In the genomic region with DNA sequence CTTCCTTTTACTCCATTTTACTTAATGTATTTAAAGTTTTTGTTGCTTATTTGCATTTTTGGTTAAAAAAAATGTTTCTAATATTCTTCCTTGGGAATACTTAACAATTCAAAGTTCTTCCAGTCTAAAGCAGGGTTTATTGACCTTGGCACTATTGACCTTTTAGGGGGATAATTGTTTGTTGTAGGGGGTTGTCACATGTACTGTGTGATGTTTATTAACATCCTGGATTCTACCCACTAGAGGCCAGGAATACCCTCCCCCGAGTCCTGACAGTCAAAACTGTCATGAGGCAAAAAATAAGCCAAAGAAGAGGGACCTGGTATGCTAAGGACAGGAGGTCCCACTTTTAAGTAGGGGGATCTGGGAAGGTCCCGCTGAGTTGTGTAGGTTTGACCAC, we compare ENCODE assay signal across 29 cellular contexts.
"Had no signal": no experiment of that assay in that cellular context is flagged by ENCODE, and none has a peak within 500 bp of the region (broad histone marks: within the 10 kb centered on the region; RNA-seq: fewer than 3 reads in every experiment).

No MANE protein-coding gene starts in this region.

- DNase-seq: activated CD4-positive, alpha-beta memory T cell treated with anti-CD3 and anti-CD28 coated beads, Interleukin-2, amount 10 ng/mL, durations not matched to agents 7 days and 5 days; activated CD4-positive, alpha-beta T cell treated with anti-CD3 and anti-CD28 coated beads for 1 hour; activated CD4-positive, alpha-beta T cell treated with anti-CD3 and anti-CD28 coated beads for 4 hours; activated CD4-positive, alpha-beta T cell treated with anti-CD3 and anti-CD28 coated beads, Interleukin-2, amount 10 ng/mL, durations not matched to agents 7 days and 5 days; activated CD4-positive, alpha-beta T cell treated with anti-CD3 and anti-CD28 coated beads, Interleukin-2, amount 50 U/mL, for 4 hours; activated effector memory CD4-positive, alpha-beta T cell treated with anti-CD3 and anti-CD28 coated beads, Interleukin-2, amount 50 U/mL, for 16 hours; activated naive CD4-positive, alpha-beta T cell treated with anti-CD3 and anti-CD28 coated beads for 36 hours; activated naive CD8-positive, alpha-beta T cell treated with anti-CD3 and anti-CD28 coated beads for 36 hours; activated naive CD8-positive, alpha-beta T cell treated with anti-CD3 and anti-CD28 coated beads, Interleukin-2, amount 50 U/mL, for 24 hours; activated T-cell treated with anti-CD3 and anti-CD28 coated beads, Interleukin-2, amount 50 U/mL, for 1 hour; activated T-cell treated with anti-CD3 and anti-CD28 coated beads, Interleukin-2, amount 50 U/mL, for 48 hours; adrenal gland; amygdala; aorta; body of pancreas; caudate nucleus; cortex of kidney; dermis blood vessel endothelial cell; effector memory CD4-positive, alpha-beta T cell; endodermal cell; foreskin keratinocyte; gastrocnemius medialis; glutamatergic neuron; heart left ventricle; T-helper 1 cell; T-helper 17 cell; T1000 had no signal

- H3K27ac ChIP-seq: adrenal gland, body of pancreas, foreskin keratinocyte, gastrocnemius medialis, heart left ventricle had no signal

- H3K4me1 ChIP-seq: adrenal gland, foreskin keratinocyte, gastrocnemius medialis had no signal

- H3K4me3 ChIP-seq: adrenal gland, body of pancreas, gastrocnemius medialis, heart left ventricle had no signal

- H3K27me3 ChIP-seq: adrenal gland, body of pancreas, gastrocnemius medialis, heart left ventricle had no signal

- H3K9me3 ChIP-seq: adrenal gland, body of pancreas, gastrocnemius medialis, heart left ventricle had no signal

- ATAC-seq: activated naive CD8-positive, alpha-beta T cell treated with anti-CD3 and anti-CD28 coated beads, Interleukin-2, amount 50 U/mL, for 24 hours; body of pancreas; esophagus mucosa; foreskin keratinocyte; gastrocnemius medialis; heart left ventricle; T-helper 17 cell; WTC11 had no signal

- H3K36me3 ChIP-seq: adrenal gland, gastrocnemius medialis had no signal
